23 cellular contexts compared by ENCODE assay signal in the genomic region with DNA sequence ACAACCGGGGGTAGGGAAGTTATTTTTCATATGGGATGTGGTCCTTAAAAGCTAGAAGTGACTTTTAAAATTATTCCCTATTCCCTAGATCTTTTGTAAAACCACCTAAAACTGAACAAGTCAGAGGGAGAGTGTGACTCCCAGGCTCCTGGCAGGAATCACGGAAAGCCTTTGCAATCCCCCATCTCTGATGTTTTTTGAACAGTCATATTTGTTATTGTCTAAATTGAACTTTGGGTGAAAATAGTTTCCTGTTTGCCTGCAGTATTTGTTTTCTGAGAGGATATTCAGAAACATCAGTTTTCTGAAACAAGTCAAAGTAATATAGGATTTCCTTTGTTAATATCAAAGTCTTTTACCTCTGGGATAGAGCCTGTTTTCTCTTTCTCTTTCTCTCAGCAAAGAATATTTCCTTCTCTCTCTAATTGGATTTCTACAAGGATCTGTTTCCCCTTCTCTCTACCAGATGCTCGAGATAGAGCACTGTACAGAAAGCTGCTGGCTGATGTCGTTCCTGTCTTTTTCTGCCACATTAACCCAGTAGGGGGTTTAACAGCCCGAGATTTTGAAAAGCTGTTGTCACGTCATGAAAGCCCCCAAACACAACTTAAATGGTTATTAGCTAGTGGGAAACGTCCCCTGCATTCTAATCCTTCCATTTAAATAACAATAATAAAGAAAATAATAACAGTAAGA.
"Had no signal": no experiment of that assay in that cellular context is flagged by ENCODE, and none has a peak within 500 bp of the region (broad histone marks: within the 10 kb centered on the region; RNA-seq: fewer than 3 reads in every experiment).

No MANE protein-coding gene starts in this region.

- ATAC-seq: activated CD4-positive, alpha-beta T cell treated with anti-CD3 and anti-CD28 coated beads for 36 hours; stimulated activated memory B cell treated with anti-CD40 and anti-IgM and Interleukin-4, amounts not matched to agents 10 μg/mL and 1 μg/mL and 100 μg/mL, for 72 hours; stimulated activated naive CD8-positive, alpha-beta T cell treated with anti-CD3 and anti-CD28 coated beads, Interleukin-15, amount 100 ng/mL, for 72 hours; T-cell had no signal

- H3K27me3 ChIP-seq: adrenal gland, body of pancreas, cardiac muscle cell, esophagus squamous epithelium, left lung, ovary, upper lobe of left lung had no signal

- H3K36me3 ChIP-seq: adrenal gland, cardiac muscle cell, esophagus squamous epithelium, left lung, ovary, upper lobe of left lung had no signal

- H3K27me3 Mint-ChIP-seq: activated CD4-positive, alpha-beta T cell treated with anti-CD3 and anti-CD28 coated beads for 36 hours; activated naive CD8-positive, alpha-beta T cell treated with anti-CD3 and anti-CD28 coated beads for 36 hours; progenitor cell of endocrine pancreas; stimulated activated memory B cell treated with anti-CD40 and anti-IgM and Interleukin-4, amounts not matched to agents 10 μg/mL and 1 μg/mL and 100 μg/mL, for 72 hours; stimulated activated naive CD8-positive, alpha-beta T cell treated with anti-CD3 and anti-CD28 coated beads, Interleukin-15, amount 100 ng/mL, for 72 hours; T-cell had no signal

- H3K9me3 Mint-ChIP-seq: activated naive CD4-positive, alpha-beta T cell treated with anti-CD3 and anti-CD28 coated beads for 36 hours; activated naive CD8-positive, alpha-beta T cell treated with anti-CD3 and anti-CD28 coated beads for 36 hours; activated T-helper 1 cell treated with anti-CD3 and anti-CD28 coated beads, Interleukin-12 subunit alpha, Interleukin-12 subunit beta, Interleukin-2, Interleukin-4 antibody, amounts not matched to agents 30 ng/mL and 10 ng/mL and 1 ng/mL, durations not matched to agents 14 hours and 24 hours and 36 hours; nephron; stimulated activated memory B cell treated with anti-CD40 and anti-IgM and Interleukin-4, amounts not matched to agents 10 μg/mL and 1 μg/mL and 100 μg/mL, for 72 hours; stimulated activated naive CD8-positive, alpha-beta T cell treated with anti-CD3 and anti-CD28 coated beads, Interleukin-15, amount 100 ng/mL, for 72 hours; T-cell; T-helper 2 cell treated with Interferon-gamma antibody and Interleukin-4, amounts not matched to agents 5 μg/mL and 100 μg/mL, for 36 hours had no signal

- DNase-seq: activated CD8-positive, alpha-beta memory T cell treated with anti-CD3 and anti-CD28 coated beads for 24 hours; activated effector memory CD4-positive, alpha-beta T cell treated with anti-CD3 and anti-CD28 coated beads, Interleukin-2, amount 50 U/mL, for 16 hours; esophagus squamous epithelium had no signal

- H3K4me1 ChIP-seq: adrenal gland, body of pancreas had no signal

- H3K4me2 ChIP-seq: smooth muscle cell had no signal

- H3K4me1 Mint-ChIP-seq: activated CD4-positive, alpha-beta T cell treated with anti-CD3 and anti-CD28 coated beads for 36 hours; activated naive CD8-positive, alpha-beta T cell treated with anti-CD3 and anti-CD28 coated beads for 36 hours; stimulated activated memory B cell treated with anti-CD40 and anti-IgM and Interleukin-4, amounts not matched to agents 10 μg/mL and 1 μg/mL and 100 μg/mL, for 72 hours; stimulated activated naive CD8-positive, alpha-beta T cell treated with anti-CD3 and anti-CD28 coated beads, Interleukin-15, amount 100 ng/mL, for 72 hours; T-cell had no signal

- H3K27ac ChIP-seq: adrenal gland, body of pancreas, cardiac muscle cell, coronary artery, ovary had no signal

- H3K4me3 ChIP-seq: adrenal gland, body of pancreas, cardiac muscle cell, coronary artery, esophagus squamous epithelium, left lung, lung, mucosa of descending colon, ovary, smooth muscle cell, upper lobe of left lung had no signal

- H3K27ac Mint-ChIP-seq: activated CD4-positive, alpha-beta T cell treated with anti-CD3 and anti-CD28 coated beads for 36 hours; activated naive CD4-positive, alpha-beta T cell treated with anti-CD3 and anti-CD28 coated beads for 36 hours; activated naive CD8-positive, alpha-beta T cell treated with anti-CD3 and anti-CD28 coated beads for 36 hours; activated T-helper 1 cell treated with anti-CD3 and anti-CD28 coated beads, Interleukin-12 subunit alpha, Interleukin-12 subunit beta, Interleukin-2, Interleukin-4 antibody, amounts not matched to agents 30 ng/mL and 10 ng/mL and 1 ng/mL, durations not matched to agents 14 hours and 24 hours and 36 hours; progenitor cell of endocrine pancreas; stimulated activated memory B cell treated with anti-CD40 and anti-IgM and Interleukin-4, amounts not matched to agents 10 μg/mL and 1 μg/mL and 100 μg/mL, for 72 hours; stimulated activated naive CD8-positive, alpha-beta T cell treated with anti-CD3 and anti-CD28 coated beads, Interleukin-15, amount 100 ng/mL, for 72 hours; T-cell; T-helper 2 cell treated with Interferon-gamma antibody and Interleukin-4, amounts not matched to agents 5 μg/mL and 100 μg/mL, for 36 hours had no signal

- H3K4me3 Mint-ChIP-seq: activated CD4-positive, alpha-beta T cell treated with anti-CD3 and anti-CD28 coated beads for 36 hours; activated naive CD4-positive, alpha-beta T cell treated with anti-CD3 and anti-CD28 coated beads for 36 hours; activated naive CD8-positive, alpha-beta T cell treated with anti-CD3 and anti-CD28 coated beads for 36 hours; activated T-helper 1 cell treated with anti-CD3 and anti-CD28 coated beads, Interleukin-12 subunit alpha, Interleukin-12 subunit beta, Interleukin-2, Interleukin-4 antibody, amounts not matched to agents 30 ng/mL and 10 ng/mL and 1 ng/mL, durations not matched to agents 14 hours and 24 hours and 36 hours; nephron; stimulated activated memory B cell treated with anti-CD40 and anti-IgM and Interleukin-4, amounts not matched to agents 10 μg/mL and 1 μg/mL and 100 μg/mL, for 72 hours; stimulated activated naive CD8-positive, alpha-beta T cell treated with anti-CD3 and anti-CD28 coated beads, Interleukin-15, amount 100 ng/mL, for 72 hours; T-cell; T-helper 2 cell treated with Interferon-gamma antibody and Interleukin-4, amounts not matched to agents 5 μg/mL and 100 μg/mL, for 36 hours had no signal

- H3K36me3 Mint-ChIP-seq: activated naive CD8-positive, alpha-beta T cell treated with anti-CD3 and anti-CD28 coated beads for 36 hours; stimulated activated memory B cell treated with anti-CD40 and anti-IgM and Interleukin-4, amounts not matched to agents 10 μg/mL and 1 μg/mL and 100 μg/mL, for 72 hours; T-cell had no signal

- H3K9me3 ChIP-seq: adrenal gland, body of pancreas, esophagus squamous epithelium, left lung, mucosa of descending colon, ovary, upper lobe of left lung had no signal
